24 cellular contexts compared by ENCODE assay signal in genomic region chr12:23503544-23503943, GRCh38.
"Had no signal": no experiment of that assay in that cellular context is flagged by ENCODE, and none has a peak within 500 bp of the region (broad histone marks: within the 10 kb centered on the region; RNA-seq: fewer than 3 reads in every experiment).

No MANE protein-coding gene starts in this region.

- H3K27ac ChIP-seq: left ventricle myocardium inferior, parathyroid adenoma, psoas muscle, right lobe of liver, tibial nerve, uterus had no signal

- H3K27ac Mint-ChIP-seq: natural killer cell; nephron progenitor cell; stimulated activated memory B cell treated with anti-CD40 and anti-IgM and Interleukin-4, amounts not matched to agents 10 μg/mL and 1 μg/mL and 100 μg/mL, for 72 hours; stimulated activated naive CD8-positive, alpha-beta T cell treated with anti-CD3 and anti-CD28 coated beads, Interleukin-15, amount 100 ng/mL, for 72 hours; type B pancreatic cell had no signal

- H3K36me3 Mint-ChIP-seq: natural killer cell had no signal

- H3K4me1 Mint-ChIP-seq: natural killer cell; nephron progenitor cell; stimulated activated memory B cell treated with anti-CD40 and anti-IgM and Interleukin-4, amounts not matched to agents 10 μg/mL and 1 μg/mL and 100 μg/mL, for 72 hours; stimulated activated naive CD8-positive, alpha-beta T cell treated with anti-CD3 and anti-CD28 coated beads, Interleukin-15, amount 100 ng/mL, for 72 hours had no signal

- H3K4me1 ChIP-seq: left ventricle myocardium inferior, parathyroid adenoma, psoas muscle, right lobe of liver, tibial nerve, uterus had no signal

- H2AFZ ChIP-seq: parathyroid adenoma had no signal

- H3K4me2 ChIP-seq: smooth muscle cell had no signal

- ATAC-seq: mucosa of descending colon; natural killer cell; psoas muscle; right lobe of liver; stimulated activated memory B cell treated with anti-CD40 and anti-IgM and Interleukin-4, amounts not matched to agents 10 μg/mL and 1 μg/mL and 100 μg/mL, for 72 hours; stimulated activated naive CD8-positive, alpha-beta T cell treated with anti-CD3 and anti-CD28 coated beads, Interleukin-15, amount 100 ng/mL, for 72 hours had no signal

- H3K27me3 ChIP-seq: right lobe of liver, tibial nerve, uterus had no signal

- H3K36me3 ChIP-seq: left ventricle myocardium inferior, right lobe of liver, tibial nerve, uterus had no signal

- H3K27me3 Mint-ChIP-seq: stimulated activated memory B cell treated with anti-CD40 and anti-IgM and Interleukin-4, amounts not matched to agents 10 μg/mL and 1 μg/mL and 100 μg/mL, for 72 hours; stimulated activated naive CD8-positive, alpha-beta T cell treated with anti-CD3 and anti-CD28 coated beads, Interleukin-15, amount 100 ng/mL, for 72 hours; type B pancreatic cell had no signal

- H3K4me3 Mint-ChIP-seq: natural killer cell; nephron progenitor cell; stimulated activated memory B cell treated with anti-CD40 and anti-IgM and Interleukin-4, amounts not matched to agents 10 μg/mL and 1 μg/mL and 100 μg/mL, for 72 hours; stimulated activated naive CD8-positive, alpha-beta T cell treated with anti-CD3 and anti-CD28 coated beads, Interleukin-15, amount 100 ng/mL, for 72 hours; type B pancreatic cell had no signal

- H3K79me2 ChIP-seq: parathyroid adenoma had no signal

- H3K9ac ChIP-seq: parathyroid adenoma had no signal

- H3K9me3 ChIP-seq: psoas muscle, right lobe of liver, uterus had no signal

- DNase-seq: hypothalamus; islet precursor cell; left ventricle myocardium inferior; midbrain; mucosa of descending colon; natural killer cell; nephron progenitor cell; nucleus accumbens; psoas muscle; right lobe of liver; stimulated activated CD4-positive, alpha-beta T cell treated with anti-CD3 and anti-CD28 coated beads, Interleukin-1b, Interleukin-23, amount 100 ng/mL, for 48 hours; stimulated activated CD4-positive, alpha-beta T cell treated with anti-CD3 and anti-CD28 coated beads, Interleukin-2, amount 100 ng/mL, for 48 hours; stimulated activated CD4-positive, alpha-beta T cell treated with anti-CD3 and anti-CD28 coated beads, Interleukin-4, amount 100 ng/mL, for 4 hours; stimulated activated CD8-positive, alpha-beta memory T cell treated with anti-CD3 and anti-CD28 coated beads, Interleukin-4, amount 100 ng/mL, for 48 hours; stimulated activated naive CD4-positive, alpha-beta T cell treated with Interleukin-2 at 50 U/mL for 16 hours; stimulated activated naive CD8-positive, alpha-beta T cell treated with anti-CD3 and anti-CD28 coated beads, Interleukin-15, amount 100 ng/mL, for 72 hours; substantia nigra; uterus had no signal

- H3K4me3 ChIP-seq: left ventricle myocardium inferior, lung, mucosa of descending colon, psoas muscle, right lobe of liver, smooth muscle cell, tibial nerve, uterus had no signal
